ENCODE assay signal across 10 cellular contexts in the genomic region with DNA sequence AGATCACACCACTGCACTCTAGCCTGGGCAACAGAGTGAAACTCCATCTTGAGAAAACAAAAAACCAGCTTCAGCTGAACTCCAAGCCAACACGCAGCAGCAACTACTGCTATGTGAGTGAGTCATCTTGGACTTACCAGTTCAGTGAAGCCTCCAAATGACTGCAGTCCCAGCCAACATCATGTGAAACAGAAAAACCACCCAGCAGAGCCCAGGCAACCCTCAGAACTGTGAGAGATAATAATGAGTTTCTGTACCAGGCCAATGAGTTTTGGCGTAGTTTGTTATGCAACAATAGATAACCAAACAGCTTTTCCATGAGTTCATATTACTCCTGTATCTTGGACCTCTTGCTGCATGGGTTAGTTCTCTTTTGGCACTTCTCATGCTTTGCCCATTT. TPM values are rescaled to one million over a fixed set of nuclear protein-coding genes. Genes with fewer than 3 reads are reported as not detected.
A peak's percentile ranks its signal among the peaks of the same experiment; 100 is the strongest.
DNase-seq lines count a peak whose midpoint lies in the region; ATAC-seq, FAIRE-seq and TF ChIP-seq lines count a peak whose summit lies in the region.
"Had no signal": no experiment of that assay in that cellular context is flagged by ENCODE, and none has a peak within 500 bp of the region (broad histone marks: within the 10 kb centered on the region; RNA-seq: fewer than 3 reads in every experiment).

No MANE protein-coding gene starts in this region.

- CTCF ChIA-PET in endothelial cell of umbilical vein (lab: Charles Lee) = interaction anchor here (1.1 to 5.3 kb wide), 3 partner anchors 12 to 196 kb away, joined by 3 to 28 read pairs (median 16); no protein-coding TSS in a partner anchor

- peaks cover 2% of the 10 kb centered on the region for H4K20me1 ChIP-seq in endothelial cell of umbilical vein (replicated peaks; ENCODE audit: control insufficient read depth, extremely low read depth, insufficient read depth, low read length)

- BruUV-seq in endothelial cell of umbilical vein (replicated peaks; lab: Mats Ljungman, UMichigan) = no TSS peak

- FAIRE-seq in endothelial cell of umbilical vein (lab: Jason Lieb, UNC) = no peak

- peaks cover 14% of the 10 kb centered on the region for H3K9me3 Mint-ChIP-seq in stimulated activated naive CD8-positive, alpha-beta T cell treated with anti-CD3 and anti-CD28 coated beads, Interleukin-15, Interleukin-2, amounts not matched to agents 100 ng/mL and 50 ng/mL, for 24 hours

- no peak overlapping the region for H2AFZ ChIP-seq in endothelial cell of umbilical vein (ENCODE audit: low read depth, low read length)

- H3K9me1 ChIP-seq in endothelial cell of umbilical vein (replicated peaks; ENCODE audit: control insufficient read depth, extremely low read depth, insufficient read depth, low read length) = no peaks in the 10 kb centered on the region

- H3K27me3 Mint-ChIP-seq in stimulated activated naive CD8-positive, alpha-beta T cell treated with anti-CD3 and anti-CD28 coated beads, Interleukin-15, Interleukin-2, amounts not matched to agents 100 ng/mL and 50 ng/mL, for 24 hours = no peaks in the 10 kb centered on the region

- intact Hi-C loops in endothelial cell of umbilical vein (cut with micrococcal nuclease) = no loop called here

- H3K4me3 Mint-ChIP-seq in stimulated activated naive CD8-positive, alpha-beta T cell treated with anti-CD3 and anti-CD28 coated beads, Interleukin-15, Interleukin-2, amounts not matched to agents 100 ng/mL and 50 ng/mL, for 24 hours = no peak overlapping the region

- DNase-seq in activated effector memory CD4-positive, alpha-beta T cell treated with anti-CD3 and anti-CD28 coated beads, Interleukin-2, amount 50 U/mL, for 16 hours = peak; percentile 66
- DNase-seq in activated effector memory CD4-positive, alpha-beta T cell treated with Interleukin-2 at 50 U/mL for 16 hours = no peak
- peak; percentile 57 for DNase-seq in activated CD4-positive, alpha-beta T cell treated with anti-CD3 and anti-CD28 coated beads for 48 hours
- DNase-seq in endothelial cell of umbilical vein (ENCODE audit: low read depth, low spot score) (no peak), UCSD-AML1 (lab: John Stamatoyannopoulos, UW; ENCODE audit: unreplicated experiment) (no peak)
- DNase-seq: adrenal gland had no signal

- dilution Hi-C loops in endothelial cell of umbilical vein (cut with MboI; ENCODE audit: extremely low pct_ligation_motif_present, low sequenced_read_pairs) = no loop called here

- H3K36me3 Mint-ChIP-seq in stimulated activated naive CD8-positive, alpha-beta T cell treated with anti-CD3 and anti-CD28 coated beads, Interleukin-15, Interleukin-2, amounts not matched to agents 100 ng/mL and 50 ng/mL, for 24 hours (ENCODE audit: low read depth) = peaks cover 65% of the 10 kb centered on the region

- H3K9ac ChIP-seq in endothelial cell of umbilical vein (replicated peaks; ENCODE audit: extremely low read depth, insufficient read depth, low read length) = no peak overlapping the region

- H3K27ac ChIP-seq in endothelial cell of umbilical vein (ENCODE audit: insufficient read depth, low read depth, low read length) = no peak overlapping the region
- H3K27ac ChIP-seq: adrenal gland, esophagus muscularis mucosa had no signal

- POLR2A ChIA-PET in endothelial cell of umbilical vein (lab: Charles Lee) = no interaction called here

- peak overlapping the region; percentile 63 for H3K27ac Mint-ChIP-seq in stimulated activated naive CD8-positive, alpha-beta T cell treated with anti-CD3 and anti-CD28 coated beads, Interleukin-15, Interleukin-2, amounts not matched to agents 100 ng/mL and 50 ng/mL, for 24 hours

- peaks cover 42% of the 10 kb centered on the region for H3K79me2 ChIP-seq in endothelial cell of umbilical vein (ENCODE audit: control insufficient read depth, insufficient read depth, low read length)

- TF ChIP-seq POLR2A in endothelial cell of umbilical vein (IDR thresholded peaks at IDR 0.05; ENCODE audit: low read depth, low read length) = no peak

- TF ChIP-seq CTCF in endothelial cell of umbilical vein (IDR thresholded peaks at IDR 0.05; ENCODE audit: extremely low read depth in 1 of 2, insufficient read depth in 1 of 2, low read depth in 1 of 2, low read length in 2 of 2) = no peak

- no peak overlapping the region for H3K4me3 ChIP-seq in endothelial cell of umbilical vein (replicated peaks in 1 of 3; ENCODE audit: insufficient read depth in 1 of 3, low read depth in 1 of 3, low read length in 3 of 3)
- H3K4me3 ChIP-seq: adrenal gland, esophagus muscularis mucosa had no signal

- H3K4me1 Mint-ChIP-seq in stimulated activated naive CD8-positive, alpha-beta T cell treated with anti-CD3 and anti-CD28 coated beads, Interleukin-15, Interleukin-2, amounts not matched to agents 100 ng/mL and 50 ng/mL, for 24 hours (ENCODE audit: low read depth) = peaks cover 69% of the 10 kb centered on the region

- no peaks in the 10 kb centered on the region for H3K27me3 ChIP-seq in endothelial cell of umbilical vein (ENCODE audit: control insufficient read depth in 2 of 2, insufficient read depth in 2 of 2, low read length in 2 of 2)
- H3K27me3 ChIP-seq: adrenal gland, esophagus muscularis mucosa had no signal

- peaks cover 0 to 7% of the 10 kb centered on the region in 2 experiments for H3K36me3 ChIP-seq in endothelial cell of umbilical vein (ENCODE audit: control insufficient read depth in 2 of 2, extremely low read depth in 1 of 2, insufficient read depth in 2 of 2, low read length in 2 of 2)

- no peak for ATAC-seq in HG03025 (IDR thresholded peaks at IDR 0.05; ENCODE audit: low FRiP score, unreplicated experiment)
- ATAC-seq in HG02798 (IDR thresholded peaks at IDR 0.05; ENCODE audit: poor library complexity, unreplicated experiment) = no peak

- no peak overlapping the region for H3K4me2 ChIP-seq in endothelial cell of umbilical vein (ENCODE audit: insufficient read depth, low read length)

- peaks cover 22% of the 10 kb centered on the region for H3K4me1 ChIP-seq in endothelial cell of umbilical vein (ENCODE audit: control insufficient read depth, extremely low read depth, insufficient read depth, low read length)

- no peaks in the 10 kb centered on the region for H3K9me3 ChIP-seq in endothelial cell of umbilical vein (replicated peaks; ENCODE audit: control insufficient read depth, insufficient read depth, low read length)
- H3K9me3 ChIP-seq: adrenal gland, esophagus muscularis mucosa had no signal

TF ChIP-seq in endothelial cell of umbilical vein, 7 proteins besides CTCF, POLR2A, EP300 and RAD21:
- TF ChIP-seq POLR2AphosphoS5 (IDR thresholded peaks at IDR 0.05; ENCODE audit: insufficient read depth, low read depth, low read length) (no peak), EZH2 (IDR thresholded peaks at IDR 0.05; ENCODE audit: borderline replicate concordance, low read depth, low read length, severe bottlenecking) (no peak), FOS (IDR thresholded peaks at IDR 0.05; ENCODE audit: borderline replicate concordance, insufficient read depth, low read length) (peak; percentile 43), JUN (IDR thresholded peaks at IDR 0.05; ENCODE audit: borderline replicate concordance, insufficient read depth, insufficient read length, low read depth) (no peak), MYC (IDR thresholded peaks at IDR 0.05; ENCODE audit: low read depth, low read length) (no peak)

RNA-seq across cellular contexts. Expression of a gene that starts 23.3 kb away (rescaled TPM):
- total RNA-seq in endothelial cell of umbilical vein = 36.4 and 44.2 TPM in 2 replicates
- polyA plus RNA-seq in endothelial cell of umbilical vein = 24.3 and 26.6 TPM in 2 replicates
- 19.5 and 23.3 TPM in 2 replicates for polyA plus RNA-seq in endothelial cell of umbilical vein (2011; cell fraction: cytosol; rRNA removed)
- polyA plus RNA-seq in endothelial cell of umbilical vein (2011; cell fraction: nucleus; rRNA removed) = 50.6 and 57.4 TPM in 2 replicates
- polyA plus RNA-seq in endothelial cell of umbilical vein (2012) = 25.2 and 26.2 TPM in 2 replicates
- polyA minus RNA-seq in endothelial cell of umbilical vein = 31.8 and 35.6 TPM in 2 replicates
- polyA minus RNA-seq in endothelial cell of umbilical vein (2011; cell fraction: cytosol; rRNA and poly(A)+ RNA removed) = 16.9 TPM
- 31.7 and 34.7 TPM in 2 replicates for polyA minus RNA-seq in endothelial cell of umbilical vein (2011; cell fraction: nucleus; rRNA and poly(A)+ RNA removed)

RNA-seq across cellular contexts. Expression of a gene that starts 25.2 kb away (rescaled TPM):
- total RNA-seq in endothelial cell of umbilical vein = 5.6 and 7.2 TPM in 2 replicates
- polyA plus RNA-seq in endothelial cell of umbilical vein = 8.2 and 9.3 TPM in 2 replicates
- 7.1 and 7.3 TPM in 2 replicates for polyA plus RNA-seq in endothelial cell of umbilical vein (2011; cell fraction: cytosol; rRNA removed)
- polyA plus RNA-seq in endothelial cell of umbilical vein (2011; cell fraction: nucleus; rRNA removed) = 5.3 and 6.0 TPM in 2 replicates
- 1.5 and 1.8 TPM in 2 replicates for polyA plus RNA-seq in endothelial cell of umbilical vein (2012)
- 2.4 and 3.6 TPM in 2 replicates for polyA minus RNA-seq in endothelial cell of umbilical vein
- 10.3 TPM for polyA minus RNA-seq in endothelial cell of umbilical vein (2011; cell fraction: cytosol; rRNA and poly(A)+ RNA removed)
- 2.5 TPM in 2 replicates for polyA minus RNA-seq in endothelial cell of umbilical vein (2011; cell fraction: nucleus; rRNA and poly(A)+ RNA removed)

RNA-seq across cellular contexts. Expression of a gene that starts 30.5 kb away (rescaled TPM):
- 131 and 169 TPM in 2 replicates for total RNA-seq in endothelial cell of umbilical vein
- polyA plus RNA-seq in endothelial cell of umbilical vein = 180 and 184 TPM in 2 replicates
- 105 TPM in 2 replicates for polyA plus RNA-seq in endothelial cell of umbilical vein (2011; cell fraction: cytosol; rRNA removed)
- polyA plus RNA-seq in endothelial cell of umbilical vein (2011; cell fraction: nucleus; rRNA removed) = 77.0 and 84.7 TPM in 2 replicates
- polyA plus RNA-seq in endothelial cell of umbilical vein (2012) = 76.8 and 86.5 TPM in 2 replicates
- polyA minus RNA-seq in endothelial cell of umbilical vein = 187 and 214 TPM in 2 replicates
- 70.7 TPM for polyA minus RNA-seq in endothelial cell of umbilical vein (2011; cell fraction: cytosol; rRNA and poly(A)+ RNA removed)
- 24.4 and 26.2 TPM in 2 replicates for polyA minus RNA-seq in endothelial cell of umbilical vein (2011; cell fraction: nucleus; rRNA and poly(A)+ RNA removed)

Comparison
In these comparisons a context has a peak if more than half of its experiments do, and no peak if none do; other contexts are left out.
1. DNase-seq: peak in activated effector memory CD4-positive, alpha-beta T cell treated with anti-CD3 and anti-CD28 coated beads, Interleukin-2, amount 50 U/mL, for 16 hours (single experiment) and activated CD4-positive, alpha-beta T cell treated with anti-CD3 and anti-CD28 coated beads for 48 hours (single experiment); none in activated effector memory CD4-positive, alpha-beta T cell treated with Interleukin-2 at 50 U/mL for 16 hours (single experiment), endothelial cell of umbilical vein (single experiment) and UCSD-AML1 (single experiment).